Comparison of ENCODE assay signal across 1 cellular context in genomic region chr1:89557954-89558353, GRCh38.
TF ChIP-seq lines count a peak whose summit lies in the region.

No MANE protein-coding gene starts in this region.

TF ChIP-seq in HepG2, 621 proteins besides CTCF, POLR2A, EP300 and RAD21:
- TF ChIP-seq GATA4 (IDR thresholded peaks at IDR 0.05; ENCODE audit: borderline replicate concordance, low read depth) (no peak), DBP (CRISPR knock-in tag; IDR thresholded peaks at IDR 0.05; ENCODE audit: not compliant biosample characterization) (no peak), FOSL2 (CRISPR knock-in tag; IDR thresholded peaks at IDR 0.05) (peak; percentile 25; the same call in 1 of the 2 replicates)
TF ChIP-seq in HepG2: peak in this region for 1.
